ENCODE assay signal across 6 cellular contexts in genomic region chr2:112495878-112496277, GRCh38. TPM values are rescaled to one million over a fixed set of nuclear protein-coding genes. Genes with fewer than 3 reads are reported as not detected.
A peak's percentile ranks its signal among the peaks of the same experiment; 100 is the strongest.
DNase-seq lines count a peak whose midpoint lies in the region; ATAC-seq and TF ChIP-seq lines count a peak whose summit lies in the region.
"Not testable (repeated sequence)": the region's sequence is repeated elsewhere in the genome, so short reads cannot be mapped to it uniquely, and the experiment has no call there.

No MANE protein-coding gene starts in this region.

- not testable (repeated sequence) for H2AFZ ChIP-seq in HCT116 (ENCODE audit: low read depth, low read length, poor library complexity, severe bottlenecking); OCI-LY7 (ENCODE audit: low read length)

- intact Hi-C loops in HCT116 (cut with micrococcal nuclease); OCI-LY7 (cut with micrococcal nuclease; ENCODE audit: unreplicated experiment); upper lobe of right lung (cut with DNase I): not testable (repeated sequence)

- BruUV-seq in HCT116 (replicated peaks; lab: Mats Ljungman, UMichigan); OCI-LY7 (replicated peaks; lab: Mats Ljungman, UMichigan): not testable (repeated sequence)

- H3K9me2 ChIP-seq in HCT116 (ENCODE audit: insufficient read depth); OCI-LY7 (ENCODE audit: insufficient read depth, low read length): not testable (repeated sequence)

- WGBS in endodermal cell (ENCODE audit: insufficient coverage in 1 of 2, insufficient read length in 1 of 2), 2 experiments = 92 to 100% methylated on average over 2 to 4 of the region's 4 CpGs

- POLR2A ChIA-PET in HCT116 (lab: Charles Lee); OCI-LY7 (lab: Charles Lee); WTC11 (lab: Charles Lee): not testable (repeated sequence)

- H3K36me3 ChIP-seq in HCT116 (ENCODE audit: control insufficient read depth in 1 of 2, insufficient read depth in 2 of 2, low read length in 2 of 2) = not testable (repeated sequence)
- H3K36me3 ChIP-seq in OCI-LY7 (ENCODE audit: insufficient read depth, low read length) (peaks cover 52% of the 10 kb centered on the region), endodermal cell (ENCODE audit: control insufficient read depth, insufficient read depth, low read length) (peaks cover 36% of the 10 kb centered on the region), upper lobe of right lung (peaks cover 15% of the 10 kb centered on the region)

- DNase-seq in HCT116 (ENCODE audit: low read depth, low spot score); OCI-LY7 (ENCODE audit: low spot score); WTC11 (ENCODE audit: low spot score); endodermal cell; upper lobe of right lung: not testable (repeated sequence)

- not testable (repeated sequence) for H3K9me3 Mint-ChIP-seq in WTC11, endodermal cell

- not testable (repeated sequence) for H3K4me3 ChIP-seq in HCT116 (replicated peaks in 1 of 2; ENCODE audit: low read depth in 1 of 2, low read length in 2 of 2); OCI-LY7 (ENCODE audit: low read depth, low read length, poor library complexity, severe bottlenecking); endodermal cell (ENCODE audit: low read length); upper lobe of right lung

- ATAC-seq in HCT116 = peak; percentile 49; the same call in 1 of the 2 replicates
- peak; percentile 60 for ATAC-seq in WTC11
- not testable (repeated sequence) for ATAC-seq in upper lobe of right lung

- H3K4me3 Mint-ChIP-seq in WTC11, endodermal cell: not testable (repeated sequence)

- TF ChIP-seq RAD21 in HCT116 (IDR thresholded peaks at IDR 0.05; ENCODE audit: low read depth) = not testable (repeated sequence)

- RAD21 ChIA-PET in HCT116 (lab: Charles Lee; ENCODE audit: low non-redundant PET in 1 of 2, low total read pairs in 2 of 2, uncharacterized antibody in 2 of 2, unreplicated experiment in 2 of 2) = not testable (repeated sequence)

- TF ChIP-seq POLR2A in HCT116 (IDR thresholded peaks at IDR 0.05; ENCODE audit: borderline replicate concordance, extremely low read depth, insufficient read depth, insufficient read length) = not testable (repeated sequence)

- H3K79me2 ChIP-seq in HCT116 (ENCODE audit: insufficient read depth, low read length) (peaks cover 18% of the 10 kb centered on the region), OCI-LY7 (ENCODE audit: insufficient read depth, low read depth, low read length) (peaks cover 11% of the 10 kb centered on the region; the same call in 1 of the 2 replicates)

- H3K27me3 ChIP-seq in HCT116 (ENCODE audit: insufficient read depth, low read length); endodermal cell (ENCODE audit: control insufficient read depth, insufficient read depth, low read length, poor library complexity, severe bottlenecking); upper lobe of right lung: not testable (repeated sequence)

- H3K27ac ChIP-seq in C4-2B; HCT116 (ENCODE audit: low read depth, low read length); OCI-LY7 (ENCODE audit: low read depth, low read length, poor library complexity, severe bottlenecking); endodermal cell (ENCODE audit: low read depth, low read length); upper lobe of right lung: not testable (repeated sequence)

- peaks cover 16 to 19% of the 10 kb centered on the region in 2 experiments for H3K4me1 ChIP-seq in HCT116 (ENCODE audit: control insufficient read depth in 1 of 2, insufficient read depth in 2 of 2, low read length in 2 of 2)
- not testable (repeated sequence) for H3K4me1 ChIP-seq in OCI-LY7 (ENCODE audit: insufficient read depth, low read length, poor library complexity, severe bottlenecking); endodermal cell (ENCODE audit: control insufficient read depth, insufficient read depth, low read length); upper lobe of right lung

- H4K20me1 ChIP-seq in HCT116 (ENCODE audit: insufficient read depth); OCI-LY7 (ENCODE audit: insufficient read depth, low read length): not testable (repeated sequence)

- CTCF ChIA-PET in HCT116 (lab: Charles Lee); OCI-LY7 (lab: Charles Lee; ENCODE audit: unreplicated experiment); WTC11 (lab: Charles Lee): not testable (repeated sequence)

- not testable (repeated sequence) for H3K4me1 Mint-ChIP-seq in WTC11, endodermal cell

- H3K27ac Mint-ChIP-seq in WTC11 = not testable (repeated sequence)
- H3K27ac Mint-ChIP-seq in endodermal cell = peak overlapping the region; percentile 68

- not testable (repeated sequence) for H3K4me2 ChIP-seq in HCT116 (ENCODE audit: low read length); OCI-LY7 (ENCODE audit: low read length)

- not testable (repeated sequence) for H3K36me3 Mint-ChIP-seq in WTC11
- peaks cover 21% of the 10 kb centered on the region for H3K36me3 Mint-ChIP-seq in endodermal cell (ENCODE audit: low read depth)

- TF ChIP-seq CTCF in C4-2B (conservative IDR thresholded peaks at IDR 0.05) = 0 out of 2 replicates have a peak, but pooled peaks have one; percentile 7
- TF ChIP-seq CTCF in HCT116 (IDR thresholded peaks at IDR 0.05 in 2 of 3, conservative IDR thresholded peaks at IDR 0.05 in 1 of 3; ENCODE audit: borderline replicate concordance in 1 of 3, insufficient read depth in 1 of 3, low read depth in 2 of 3, low read length in 2 of 3) = 0 out of 6 replicates have a peak, but pooled peaks of 1 of the 3 experiments have one; percentile 16
- TF ChIP-seq CTCF in OCI-LY7 (conservative IDR thresholded peaks at IDR 0.05; ENCODE audit: low read length) = 0 out of 2 replicates have a peak, but pooled peaks have one; percentile 19
- TF ChIP-seq CTCF in WTC11 (IDR thresholded peaks at IDR 0.05) = not testable (repeated sequence)
- peak; percentile 43 for TF ChIP-seq CTCF in endodermal cell (conservative IDR thresholded peaks at IDR 0.05)
- peak; percentile 8 for TF ChIP-seq CTCF in upper lobe of right lung (IDR thresholded peaks at IDR 0.05)

- H3K27me3 Mint-ChIP-seq in WTC11 (ENCODE audit: low read depth); endodermal cell (ENCODE audit: insufficient read depth): not testable (repeated sequence)

- not testable (repeated sequence) for H3K9me3 ChIP-seq in HCT116 (ENCODE audit: control insufficient read depth in 1 of 2, insufficient read depth in 1 of 2, low read depth in 1 of 2, low read length in 2 of 2); OCI-LY7 (ENCODE audit: low read length); endodermal cell (ENCODE audit: control insufficient read depth, low read length); upper lobe of right lung

- H3K9ac ChIP-seq in HCT116 (ENCODE audit: low read length); endodermal cell (ENCODE audit: extremely low read depth, low read length, poor library complexity, severe bottlenecking): not testable (repeated sequence)

RNA-seq across cellular contexts. Expression of gene TTL, which starts 13.9 kb away (rescaled TPM):
- total RNA-seq in HCT116 (2021; ENCODE audit: unreplicated experiment) (58.7 TPM), OCI-LY7 (2022) (45.1 and 48.7 TPM in 2 replicates), WTC11 (2021) (39.9 to 44.2 TPM (median 42.4 TPM) in 3 replicates), endodermal cell (10 to 100 TPM; 61.1 to 89.6 TPM), upper lobe of right lung (45.4 TPM)
- polyA plus RNA-seq in HCT116 (2012) = 13.2 and 18.0 TPM in 2 replicates
- total RNA-seq in OCI-LY7 (2014; rRNA removed; shearing (Covaris generic)) = 27.1 and 32.9 TPM in 2 replicates
- polyA plus RNA-seq in endodermal cell (2013, experiment 1 of 2) = 58.2 TPM
- 67.1 TPM for polyA plus RNA-seq in endodermal cell (2013, experiment 2 of 2)

RNA-seq across cellular contexts. Expression of gene POLR1B, which starts 46.4 kb away (rescaled TPM):
- total RNA-seq in HCT116 (2021; ENCODE audit: unreplicated experiment) (57.7 TPM), OCI-LY7 (2022) (44.7 and 45.1 TPM in 2 replicates), WTC11 (2021) (42.8 to 51.2 TPM (median 50.2 TPM) in 3 replicates), endodermal cell (10 to 100 TPM; 25.6 to 31.9 TPM), upper lobe of right lung (22.1 TPM)
- polyA plus RNA-seq in HCT116 (2012) = 22.1 and 25.0 TPM in 2 replicates
- 28.0 and 30.5 TPM in 2 replicates for total RNA-seq in OCI-LY7 (2014; rRNA removed; shearing (Covaris generic))
- 13.9 TPM for polyA plus RNA-seq in endodermal cell (2013, experiment 1 of 2)
- polyA plus RNA-seq in endodermal cell (2013, experiment 2 of 2) = 14.1 TPM
